8 cellular contexts compared by ENCODE assay signal in genomic region chr7:1123721-1124120, GRCh38. TPM values are rescaled to one million over a fixed set of nuclear protein-coding genes. Genes with fewer than 3 reads are reported as not detected.
DNase-seq lines count a peak whose midpoint lies in the region; ATAC-seq and TF ChIP-seq lines count a peak whose summit lies in the region.

No MANE protein-coding gene starts in this region.

- H3K36me3 Mint-ChIP-seq in nephron (ENCODE audit: low read depth) = peaks cover 10% of the 10 kb centered on the region
- H3K36me3 Mint-ChIP-seq in effector memory CD8-positive, alpha-beta T cell (ENCODE audit: insufficient read depth) = no peaks in the 10 kb centered on the region

- H3K27me3 Mint-ChIP-seq in nephron (ENCODE audit: low read depth) = no peaks in the 10 kb centered on the region
- H3K27me3 Mint-ChIP-seq in effector memory CD8-positive, alpha-beta T cell = no peaks in the 10 kb centered on the region

- no peak for TF ChIP-seq CTCF in RWPE1 (conservative IDR thresholded peaks at IDR 0.05; ENCODE audit: low read depth)
- peak; percentile 31 for TF ChIP-seq CTCF in foreskin keratinocyte (conservative IDR thresholded peaks at IDR 0.05)
- TF ChIP-seq CTCF in nephron (IDR thresholded peaks at IDR 0.05; ENCODE audit: unreplicated experiment in 3 of 3) = peak; percentile 69 to 78 (median 73)

- H3K9me3 Mint-ChIP-seq in nephron = no peaks in the 10 kb centered on the region
- H3K9me3 Mint-ChIP-seq in effector memory CD8-positive, alpha-beta T cell = no peaks in the 10 kb centered on the region

- CTCF ChIA-PET in RWPE1 (lab: Yijun Ruan, JAX) = interaction anchor here (1.2 kb wide), 1 partner anchor 131 kb away, joined by 5 read pairs; no protein-coding TSS in a partner anchor

- peak overlapping the region; percentile 33 to 77 (median 51) for H3K27ac Mint-ChIP-seq in nephron
- no peak overlapping the region for H3K27ac Mint-ChIP-seq in effector memory CD8-positive, alpha-beta T cell

- peak overlapping the region in 2 of 3 experiments; percentile 7 to 25 for H3K4me3 Mint-ChIP-seq in nephron
- H3K4me3 Mint-ChIP-seq in effector memory CD8-positive, alpha-beta T cell = no peak overlapping the region

- ATAC-seq in foreskin keratinocyte = no peak
- ATAC-seq in GM18867 (IDR thresholded peaks at IDR 0.05; ENCODE audit: unreplicated experiment) = no peak
- ATAC-seq in effector memory CD8-positive, alpha-beta T cell (replicated peaks) = no peak

- peak overlapping the region; percentile 61 for H3K27ac ChIP-seq in RWPE1
- H3K27ac ChIP-seq in foreskin keratinocyte = no peak overlapping the region

- no peaks in the 10 kb centered on the region for H3K4me1 ChIP-seq in foreskin keratinocyte

- no peaks in the 10 kb centered on the region for H3K27me3 ChIP-seq in foreskin keratinocyte

- H3K4me1 Mint-ChIP-seq in nephron = peaks cover 41% of the 10 kb centered on the region
- peaks cover 0 to 3% of the 10 kb centered on the region in 2 donors for H3K4me1 Mint-ChIP-seq in effector memory CD8-positive, alpha-beta T cell (ENCODE audit: low read depth in 2 of 2)

- POLR2A ChIA-PET in RWPE1 (lab: Yijun Ruan, JAX; ENCODE audit: low non-redundant PET) = no interaction called here

- DNase-seq in 8988T (peak; percentile 62), RWPE1 (ENCODE audit: low spot score) (no peak), foreskin keratinocyte (no peak), NCI-H524 treated with DMSO at 0.1 percent for 48 hours (lab: John Stamatoyannopoulos, UW) (no peak), GOT3 (lab: John Stamatoyannopoulos, UW) (no peak)
- DNase-seq in effector memory CD8-positive, alpha-beta T cell = no peak

RNA-seq across cellular contexts. Expression of gene GPER1, which starts 35.8 kb away (rescaled TPM):
- 0.07 TPM in 1 of 2 replicates, not detected in the other for total RNA-seq in foreskin keratinocyte
- 0.03 and 0.07 TPM in 2 replicates for polyA plus RNA-seq in foreskin keratinocyte

RNA-seq across cellular contexts. Expression of gene ZFAND2A, which starts 36.3 kb away (rescaled TPM):
- 19.9 and 22.2 TPM in 2 replicates for total RNA-seq in foreskin keratinocyte
- 22.9 and 25.1 TPM in 2 replicates for polyA plus RNA-seq in foreskin keratinocyte

Comparison
In these comparisons a context has a peak if more than half of its experiments do, and no peak if none do; other contexts are left out.
1. H3K27ac Mint-ChIP-seq: peak in nephron (3 of 3); none in effector memory CD8-positive, alpha-beta T cell (0 of 2).
2. H3K4me3 Mint-ChIP-seq: peak in nephron (2 of 3); none in effector memory CD8-positive, alpha-beta T cell (0 of 2).